In genomic region chr17:79075433-79075805, GRCh38 we compare ENCODE assay signal across 9 cellular contexts. TPM values are rescaled to one million over a fixed set of nuclear protein-coding genes. Genes with fewer than 3 reads are reported as not detected.
DNase-seq lines count a peak whose midpoint lies in the region; ATAC-seq, FAIRE-seq and TF ChIP-seq lines count a peak whose summit lies in the region.
"Had no signal": no experiment of that assay in that cellular context is flagged by ENCODE, and none has a peak within 500 bp of the region (broad histone marks: within the 10 kb centered on the region; RNA-seq: fewer than 3 reads in every experiment).

No MANE protein-coding gene starts in this region.

- H3K36me3 ChIP-seq in pancreas: peaks cover 0 to 15% (median 8%) of the 10 kb centered on the region in 3 donors

- DNase-seq in fibroblast of pulmonary artery (ENCODE audit: low read depth) (no peak), pancreas (no peak), DMS153 treated with DMSO at 0.1 percent for 48 hours (lab: John Stamatoyannopoulos, UW; ENCODE audit: unreplicated experiment) (no peak), GOT3 (lab: John Stamatoyannopoulos, UW) (no peak), T-helper 9 cell (no peak)

- no peaks in the 10 kb centered on the region for H3K27me3 ChIP-seq in pancreas

- ATAC-seq in GM18517 (IDR thresholded peaks at IDR 0.05; ENCODE audit: unreplicated experiment): peak; percentile 7
- peak; percentile 9 for ATAC-seq in HG02885 (IDR thresholded peaks at IDR 0.05; ENCODE audit: poor library complexity, unreplicated experiment)
- peak; percentile 16 to 29 (median 20) for ATAC-seq in pancreas

- peak overlapping the region; percentile 72 for H3K4me3 ChIP-seq in WI38 (ENCODE audit: low read depth, low read length)
- peak overlapping the region; percentile 66 for H3K4me3 ChIP-seq in fibroblast of pulmonary artery (replicated peaks; ENCODE audit: low read depth, low read length)
- H3K4me3 ChIP-seq in pancreas: peak overlapping the region; percentile 72 to 96 (median 86)

- H3K9me3 ChIP-seq in pancreas: no peaks in the 10 kb centered on the region

- peak overlapping the region in 3 of 4 donors; percentile 48 to 73 (median 62) for H3K27ac ChIP-seq in pancreas

- intact Hi-C loops in pancreas (cut with DNase I): no loop called here

- no peak for TF ChIP-seq CTCF in WI38 (IDR thresholded peaks at IDR 0.05; ENCODE audit: low read depth, low read length)
- no peak for TF ChIP-seq CTCF in fibroblast of pulmonary artery (IDR thresholded peaks at IDR 0.05; ENCODE audit: low read length, missing control alignments)
- TF ChIP-seq CTCF in pancreas (IDR thresholded peaks at IDR 0.05): no peak

- WGBS in pancreas, 2 donors: 15 to 17% methylated on average over 7 of the region's 7 CpGs

- no peak for FAIRE-seq in pancreas (lab: Jason Lieb, UNC)
- FAIRE-seq: TTC549 had no signal

- no peaks in the 10 kb centered on the region for H3K4me1 ChIP-seq in pancreas

RNA-seq across cellular contexts. Expression of gene ENGASE, which starts 0.8 kb away (rescaled TPM):
- 10 to 100 TPM; 13.9 to 42.1 (median 20.2) TPM for total RNA-seq in pancreas
- 10 to 100 TPM; 34.3 to 86.5 TPM for polyA plus RNA-seq in pancreas

RNA-seq across cellular contexts. Expression of gene C1QTNF1, which starts 51.5 kb away (rescaled TPM):
- total RNA-seq in pancreas: 10 to 100 TPM in 2 of 6 donors, 1 to 10 TPM in 4; 5.3 to 17.9 (median 6.7) TPM
- 10 to 100 TPM in 1 of 2 donors, 1 to 10 TPM in 1; 9.4 to 31.2 TPM for polyA plus RNA-seq in pancreas
